In genomic region chr2:72914226-72915075, GRCh38 we compare ENCODE assay signal across 22 cellular contexts. TPM values are rescaled to one million over a fixed set of nuclear protein-coding genes. Genes with fewer than 3 reads are reported as not detected.
DNase-seq lines count a peak whose midpoint lies in the region; ATAC-seq and TF ChIP-seq lines count a peak whose summit lies in the region.
"Had no signal": no experiment of that assay in that cellular context is flagged by ENCODE, and none has a peak within 500 bp of the region (broad histone marks: within the 10 kb centered on the region; RNA-seq: fewer than 3 reads in every experiment).

No MANE protein-coding gene starts in this region.

- peaks cover 4% of the 10 kb centered on the region for H4K20me1 ChIP-seq in GM23338 (replicated peaks; ENCODE audit: insufficient read depth)
- peaks cover 2% of the 10 kb centered on the region for H4K20me1 ChIP-seq in osteoblast (ENCODE audit: insufficient read depth, low read length)

- H3K9me2 ChIP-seq in GM23338 (ENCODE audit: insufficient read depth): no peaks in the 10 kb centered on the region

- H3K9me3 Mint-ChIP-seq in GM23338 (peaks cover 3% of the 10 kb centered on the region; the same call in 2 of the 3 replicates), WTC11 (no peaks in the 10 kb centered on the region)
- H3K9me3 Mint-ChIP-seq: activated B cell treated with CpG ODN at 0.5 μM for 24 hours had no signal

- H3K27me3 Mint-ChIP-seq in GM23338 (ENCODE audit: insufficient read depth, low read depth, poor library complexity): peaks cover 66% of the 10 kb centered on the region
- peaks cover 78% of the 10 kb centered on the region for H3K27me3 Mint-ChIP-seq in WTC11 (ENCODE audit: low read depth)

- no peaks in the 10 kb centered on the region for H3K79me2 ChIP-seq in GM23338 (replicated peaks; ENCODE audit: insufficient read depth)
- no peaks in the 10 kb centered on the region for H3K79me2 ChIP-seq in osteoblast (ENCODE audit: insufficient read depth, low read length)

- H3K27ac Mint-ChIP-seq in GM23338 (no peak overlapping the region), WTC11 (no peak overlapping the region)
- H3K27ac Mint-ChIP-seq: activated B cell treated with CpG ODN at 0.5 μM for 24 hours had no signal

- H3K27me3 ChIP-seq in GM23338 (ENCODE audit: insufficient read depth): peaks cover 99% of the 10 kb centered on the region
- H3K27me3 ChIP-seq in iPS-18a (ENCODE audit: control insufficient read depth, insufficient read depth, low read length): peaks cover 97% of the 10 kb centered on the region
- peaks cover 94% of the 10 kb centered on the region for H3K27me3 ChIP-seq in osteoblast (ENCODE audit: insufficient read depth, low read length)

- H3K4me3 ChIP-seq in GM23338 (peak overlapping the region; percentile 56), iPS-18a (ENCODE audit: low read length) (peak overlapping the region; percentile 59), osteoblast (ENCODE audit: insufficient read depth, low read length) (no peak overlapping the region)
- H3K4me3 ChIP-seq: colonic mucosa, lower lobe of right lung had no signal

- no peaks in the 10 kb centered on the region for H3K9me3 ChIP-seq in iPS-18a (ENCODE audit: control insufficient read depth, low read depth, low read length)
- H3K9me3 ChIP-seq in osteoblast (ENCODE audit: low read depth, low read length): no peaks in the 10 kb centered on the region
- H3K9me3 ChIP-seq: BE2C, colonic mucosa, gastrocnemius medialis, lower lobe of right lung had no signal

- H3K9ac ChIP-seq in iPS-18a (ENCODE audit: low read length): no peak overlapping the region

- H3K36me3 ChIP-seq in GM23338 (ENCODE audit: insufficient read depth): no peaks in the 10 kb centered on the region
- H3K36me3 ChIP-seq in iPS-18a (ENCODE audit: control insufficient read depth, low read depth, low read length): no peaks in the 10 kb centered on the region
- no peaks in the 10 kb centered on the region for H3K36me3 ChIP-seq in osteoblast (ENCODE audit: insufficient read depth, low read length)
- H3K36me3 ChIP-seq: BE2C, colonic mucosa, gastrocnemius medialis, lower lobe of right lung had no signal

- TF ChIP-seq CTCF in GM23338 (conservative IDR thresholded peaks at IDR 0.05; ENCODE audit: low read depth in 2 of 2): no peak
- no peak for TF ChIP-seq CTCF in WTC11 (IDR thresholded peaks at IDR 0.05)
- no peak for TF ChIP-seq CTCF in osteoblast (IDR thresholded peaks at IDR 0.05; ENCODE audit: extremely low read depth, low read depth, low read length)

- H3K4me1 Mint-ChIP-seq in GM23338 (peaks cover 32% of the 10 kb centered on the region), WTC11 (peaks cover 35% of the 10 kb centered on the region)

- H3F3A ChIP-seq in GM23338 (replicated peaks; ENCODE audit: low read depth): peaks cover 19% of the 10 kb centered on the region

- CTCF ChIA-PET in WTC11 (lab: Charles Lee): interaction anchor here (0.9 to 7.4 kb wide), 10 partner anchors 11 to 298 kb away, joined by 3 to 165 read pairs (median 13); partner anchors contain the start of gene SPR

- H3K27ac ChIP-seq in GM23338 (ENCODE audit: low read depth) (no peak overlapping the region), iPS-18a (ENCODE audit: low read length) (no peak overlapping the region), osteoblast (ENCODE audit: low read depth, low read length) (no peak overlapping the region)
- H3K27ac ChIP-seq: colonic mucosa, gastrocnemius medialis, lower lobe of right lung had no signal

- H2AFZ ChIP-seq in GM23338: no peak overlapping the region
- H2AFZ ChIP-seq in osteoblast (ENCODE audit: low read length): no peak overlapping the region

- peak overlapping the region; percentile 62 for H3K4me3 Mint-ChIP-seq in GM23338
- peak overlapping the region; percentile 84 for H3K4me3 Mint-ChIP-seq in WTC11

- no peak for ATAC-seq in GM23338
- ATAC-seq in WTC11: no peak
- ATAC-seq in HG02642 (IDR thresholded peaks at IDR 0.05; ENCODE audit: poor library complexity, unreplicated experiment): no peak
- ATAC-seq in GM18519 (IDR thresholded peaks at IDR 0.05; ENCODE audit: low FRiP score, unreplicated experiment): no peak
- ATAC-seq in HG02840 (IDR thresholded peaks at IDR 0.05; ENCODE audit: low FRiP score, unreplicated experiment): no peak
- ATAC-seq: gastrocnemius medialis, lower lobe of right lung had no signal

- POLR2A ChIA-PET in WTC11 (lab: Charles Lee): interaction anchor here (0.6 kb wide), 1 partner anchor 301 kb away, joined by 3 read pairs; no protein-coding TSS in a partner anchor

- no peaks in the 10 kb centered on the region; the same call in 2 of the 3 replicates for H3K36me3 Mint-ChIP-seq in GM23338 (ENCODE audit: low read depth)
- no peaks in the 10 kb centered on the region for H3K36me3 Mint-ChIP-seq in WTC11

- DNase-seq in GM23338 (ENCODE audit: low spot score) (peak; percentile 79), WTC11 (ENCODE audit: low spot score) (peak; percentile 61), osteoblast (ENCODE audit: insufficient read length, low spot score, missing footprints) (peak; percentile 87), SHP77 treated with DMSO at 0.1 percent for 48 hours (lab: John Stamatoyannopoulos, UW) (no peak)
- DNase-seq: activated B cell treated with CpG ODN at 0.5 μM for 24 hours; BE2C; colonic mucosa; GDM1; GOT3; lower lobe of right lung; NCI-H1417; NCI-H345; NK-92 treated with Interleukin-12 subunit alpha and Interleukin-12 subunit beta, amount 100 ng/mL, for 24 hours; stimulated activated naive CD4-positive, alpha-beta T cell treated with Interleukin-2 at 50 U/mL for 16 hours had no signal

- H3K4me1 ChIP-seq in GM23338 (ENCODE audit: insufficient read depth) (peaks cover 32% of the 10 kb centered on the region), iPS-18a (ENCODE audit: control insufficient read depth, low read depth, low read length) (peaks cover 23% of the 10 kb centered on the region), osteoblast (ENCODE audit: insufficient read depth, low read length) (no peaks in the 10 kb centered on the region)
- H3K4me1 ChIP-seq: BE2C had no signal

- peak overlapping the region; percentile 96 for H3K4me2 ChIP-seq in GM23338
- H3K4me2 ChIP-seq in osteoblast (ENCODE audit: insufficient read depth, low read length): no peak overlapping the region

TF ChIP-seq in GM23338, 12 proteins besides CTCF, POLR2A, EP300 and RAD21:
- TF ChIP-seq ZNF331 (CRISPR knock-in tag; IDR thresholded peaks at IDR 0.05; ENCODE audit: low read depth) (no peak), POLR2AphosphoS5 (IDR thresholded peaks at IDR 0.05; ENCODE audit: low read depth) (0 out of 2 replicates have a peak, but pooled peaks have one; percentile 18), EZH2 (IDR thresholded peaks at IDR 0.05; ENCODE audit: low read depth, unreplicated experiment) (peak; percentile 75)

TF ChIP-seq in WTC11, 78 proteins besides CTCF, POLR2A, EP300 and RAD21:
- TF ChIP-seq NR3C1 (CRISPR knock-in tag; conservative IDR thresholded peaks at IDR 0.05; ENCODE audit: low read depth) (no peak), PREB (CRISPR knock-in tag; IDR thresholded peaks at IDR 0.05; ENCODE audit: borderline replicate concordance) (no peak), FOXP1 (CRISPR knock-in tag; IDR thresholded peaks at IDR 0.05; ENCODE audit: borderline replicate concordance) (no peak)
- TF ChIP-seq, protein P1, sequence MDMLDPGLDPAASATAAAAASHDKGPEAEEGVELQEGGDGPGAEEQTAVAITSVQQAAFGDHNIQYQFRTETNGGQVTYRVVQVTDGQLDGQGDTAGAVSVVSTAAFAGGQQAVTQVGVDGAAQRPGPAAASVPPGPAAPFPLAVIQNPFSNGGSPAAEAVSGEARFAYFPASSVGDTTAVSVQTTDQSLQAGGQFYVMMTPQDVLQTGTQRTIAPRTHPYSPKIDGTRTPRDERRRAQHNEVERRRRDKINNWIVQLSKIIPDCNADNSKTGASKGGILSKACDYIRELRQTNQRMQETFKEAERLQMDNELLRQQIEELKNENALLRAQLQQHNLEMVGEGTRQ (CRISPR knock-in tag; IDR thresholded peaks at IDR 0.05): no peak
- TF ChIP-seq, protein P2, sequence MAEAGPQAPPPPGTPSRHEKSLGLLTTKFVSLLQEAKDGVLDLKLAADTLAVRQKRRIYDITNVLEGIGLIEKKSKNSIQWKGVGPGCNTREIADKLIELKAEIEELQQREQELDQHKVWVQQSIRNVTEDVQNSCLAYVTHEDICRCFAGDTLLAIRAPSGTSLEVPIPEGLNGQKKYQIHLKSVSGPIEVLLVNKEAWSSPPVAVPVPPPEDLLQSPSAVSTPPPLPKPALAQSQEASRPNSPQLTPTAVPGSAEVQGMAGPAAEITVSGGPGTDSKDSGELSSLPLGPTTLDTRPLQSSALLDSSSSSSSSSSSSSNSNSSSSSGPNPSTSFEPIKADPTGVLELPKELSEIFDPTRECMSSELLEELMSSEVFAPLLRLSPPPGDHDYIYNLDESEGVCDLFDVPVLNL (CRISPR knock-in tag; IDR thresholded peaks at IDR 0.05; ENCODE audit: borderline replicate concordance, low read depth): no peak
- TF ChIP-seq, protein P3, sequence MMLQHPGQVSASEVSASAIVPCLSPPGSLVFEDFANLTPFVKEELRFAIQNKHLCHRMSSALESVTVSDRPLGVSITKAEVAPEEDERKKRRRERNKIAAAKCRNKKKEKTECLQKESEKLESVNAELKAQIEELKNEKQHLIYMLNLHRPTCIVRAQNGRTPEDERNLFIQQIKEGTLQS (CRISPR knock-in tag; conservative IDR thresholded peaks at IDR 0.05): no peak
- TF ChIP-seq, protein P4, sequence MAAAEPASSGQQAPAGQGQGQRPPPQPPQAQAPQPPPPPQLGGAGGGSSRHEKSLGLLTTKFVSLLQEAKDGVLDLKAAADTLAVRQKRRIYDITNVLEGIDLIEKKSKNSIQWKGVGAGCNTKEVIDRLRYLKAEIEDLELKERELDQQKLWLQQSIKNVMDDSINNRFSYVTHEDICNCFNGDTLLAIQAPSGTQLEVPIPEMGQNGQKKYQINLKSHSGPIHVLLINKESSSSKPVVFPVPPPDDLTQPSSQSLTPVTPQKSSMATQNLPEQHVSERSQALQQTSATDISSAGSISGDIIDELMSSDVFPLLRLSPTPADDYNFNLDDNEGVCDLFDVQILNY (CRISPR knock-in tag; IDR thresholded peaks at IDR 0.05): no peak

RNA-seq across cellular contexts. Expression of gene EMX1, which starts 2.9 kb away (rescaled TPM):
- 7.9 and 12.6 TPM in 2 replicates for total RNA-seq in GM23338 (2014; rRNA removed; shearing (Covaris generic))
- polyA plus RNA-seq in GM23338 (2016; fragmentation: Nextera tagmentation; extraction: Ambion mirVana): 3.9 and 4.2 TPM in 2 replicates
- 3.6 to 4.4 TPM (median 3.8 TPM) in 3 replicates for total RNA-seq in WTC11 (2021)
- total RNA-seq in osteoblast: not detected in 2 replicates
- total RNA-seq: gastrocnemius medialis; LHCN-M2; lower lobe of right lung; RPMI7951; T-helper 1 cell treated with Interleukin-12 subunit alpha and Interleukin-12 subunit beta and Interleukin-4 antibody, amounts not matched to agents 30 ng/mL and 1 ng/mL, for 36 hours had no signal

RNA-seq across cellular contexts. Expression of gene SPR, which starts 27.2 kb away (rescaled TPM):
- total RNA-seq in GM23338 (2014; rRNA removed; shearing (Covaris generic)): 15.2 and 18.4 TPM in 2 replicates
- polyA plus RNA-seq in GM23338 (2016; fragmentation: Nextera tagmentation; extraction: Ambion mirVana): 9.5 and 10.7 TPM in 2 replicates
- total RNA-seq in WTC11 (2021) (9.4 to 13.2 TPM (median 13.0 TPM) in 3 replicates), osteoblast (17.0 and 19.2 TPM in 2 replicates)
